ENCODE assay signal across 17 cellular contexts in genomic region chr5:140172473-140172872, GRCh38.
"Had no signal": no experiment of that assay in that cellular context is flagged by ENCODE, and none has a peak within 500 bp of the region (broad histone marks: within the 10 kb centered on the region; RNA-seq: fewer than 3 reads in every experiment).

No MANE protein-coding gene starts in this region.

- H3K4me3 Mint-ChIP-seq: dendritic cell treated with granulocyte-macrophage colony-stimulating factor and Interleukin-4, amounts not matched to agents 40 ng/mL and 50 ng/mL, for 4 days; mesothelial cell of epicardium; naive thymus-derived CD4-positive, alpha-beta T cell had no signal

- H3K36me3 Mint-ChIP-seq: mesothelial cell of epicardium had no signal

- H3K9me3 Mint-ChIP-seq: dendritic cell treated with granulocyte-macrophage colony-stimulating factor and Interleukin-4, amounts not matched to agents 40 ng/mL and 50 ng/mL, for 4 days; mesothelial cell of epicardium; naive thymus-derived CD4-positive, alpha-beta T cell had no signal

- H3K4me3 ChIP-seq: colonic mucosa, esophagus muscularis mucosa, gastroesophageal sphincter, heart left ventricle, left lung, lower lobe of right lung, mucosa of descending colon had no signal

- H3K36me3 ChIP-seq: colonic mucosa, heart left ventricle, left lung, lower lobe of right lung had no signal

- H3K27ac ChIP-seq: colonic mucosa, esophagus muscularis mucosa, foreskin keratinocyte, gastroesophageal sphincter, heart left ventricle, left lung, lower lobe of right lung had no signal

- H3K27ac Mint-ChIP-seq: mesothelial cell of epicardium had no signal

- H3K9me3 ChIP-seq: colonic mucosa, esophagus muscularis mucosa, gastroesophageal sphincter, heart left ventricle, left lung, lower lobe of right lung, mucosa of descending colon had no signal

- H3K4me1 ChIP-seq: colonic mucosa, foreskin keratinocyte had no signal

- H3K27me3 ChIP-seq: colonic mucosa, esophagus muscularis mucosa, gastroesophageal sphincter, heart left ventricle, left lung had no signal

- ATAC-seq: foreskin keratinocyte; gastroesophageal sphincter; heart left ventricle; left cardiac atrium; left lung; left ventricle myocardium superior; lower lobe of right lung; mucosa of descending colon; naive thymus-derived CD4-positive, alpha-beta T cell had no signal

- DNase-seq: colonic mucosa; cortex of kidney; effector memory CD4-positive, alpha-beta T cell; foreskin keratinocyte; heart left ventricle; hippocampal formation; left cardiac atrium; left lung; left ventricle myocardium superior; lower lobe of right lung; mesenchymal stem cell; mucosa of descending colon; naive thymus-derived CD4-positive, alpha-beta T cell had no signal
